Comparison of ENCODE assay signal across 14 cellular contexts in genomic region chr3:24156466-24156865, GRCh38.
DNase-seq lines count a peak whose midpoint lies in the region; ATAC-seq and TF ChIP-seq lines count a peak whose summit lies in the region.
"Had no signal": no experiment of that assay in that cellular context is flagged by ENCODE, and none has a peak within 500 bp of the region (broad histone marks: within the 10 kb centered on the region; RNA-seq: fewer than 3 reads in every experiment).

No MANE protein-coding gene starts in this region.

- no peak overlapping the region for H3K4me3 Mint-ChIP-seq in Calu3 (ENCODE audit: low read depth, unreplicated experiment)
- H3K4me3 Mint-ChIP-seq: activated B cell treated with CpG ODN at 0.5 μM for 24 hours, CD14-positive monocyte had no signal

- DNase-seq in H4 (ENCODE audit: low spot score) (peak; percentile 8), fibroblast of villous mesenchyme (ENCODE audit: low read depth) (peak; percentile 33), Calu3 (no peak), NCI-H1930 (lab: John Stamatoyannopoulos, UW) (no peak), esophagus squamous epithelium (lab: John Stamatoyannopoulos, UW) (no peak)
- DNase-seq: activated B cell treated with CpG ODN at 0.5 μM for 24 hours, dermis blood vessel endothelial cell, NCI-H1694 treated with DMSO at 0.1 percent for 48 hours had no signal

- peaks cover 5% of the 10 kb centered on the region for H3K36me3 Mint-ChIP-seq in Calu3 (ENCODE audit: insufficient read depth, unreplicated experiment)
- H3K36me3 Mint-ChIP-seq: CD14-positive monocyte had no signal

- no peak for TF ChIP-seq CTCF in 22Rv1 (IDR thresholded peaks at IDR 0.05)
- TF ChIP-seq CTCF in fibroblast of villous mesenchyme (IDR thresholded peaks at IDR 0.05; ENCODE audit: insufficient read depth, low read depth, low read length) = no peak
- TF ChIP-seq CTCF in Calu3 (IDR thresholded peaks at IDR 0.05; ENCODE audit: unreplicated experiment) = no peak
- TF ChIP-seq CTCF in esophagus squamous epithelium (IDR thresholded peaks at IDR 0.05) = no peak

- CTCF ChIA-PET in Calu3 (lab: Charles Lee) = no interaction called here

- H3K27ac Mint-ChIP-seq in Calu3 (ENCODE audit: unreplicated experiment) = no peak overlapping the region
- H3K27ac Mint-ChIP-seq: activated B cell treated with CpG ODN at 0.5 μM for 24 hours; activated T-helper 2 cell treated with anti-CD3 and anti-CD28 coated beads, Interferon-gamma antibody, Interleukin-2, Interleukin-4, amounts not matched to agents 10 μg/mL and 5 μg/mL and 100 μg/mL, durations not matched to agents 14 hours and 24 hours and 36 hours had no signal

- H3K9me3 Mint-ChIP-seq in Calu3 (ENCODE audit: low read depth, unreplicated experiment) = no peaks in the 10 kb centered on the region
- H3K9me3 Mint-ChIP-seq: activated B cell treated with CpG ODN at 0.5 μM for 24 hours; activated T-helper 2 cell treated with anti-CD3 and anti-CD28 coated beads, Interferon-gamma antibody, Interleukin-2, Interleukin-4, amounts not matched to agents 10 μg/mL and 5 μg/mL and 100 μg/mL, durations not matched to agents 14 hours and 24 hours and 36 hours had no signal

- H3K4me1 ChIP-seq in esophagus squamous epithelium = peaks cover 0 to 13% (median 0%) of the 10 kb centered on the region in 3 donors

- ATAC-seq in SK-N-SH treated with all-trans-retinoic acid at 6 μM for 48 hours (peak; percentile 94), HG02852 (IDR thresholded peaks at IDR 0.05; ENCODE audit: unreplicated experiment) (no peak)

- no peak for TF ChIP-seq POLR2A in esophagus squamous epithelium (IDR thresholded peaks at IDR 0.05)

- BruUV-seq in Calu3 (replicated peaks; lab: Mats Ljungman, UMichigan) = no TSS peak

- no peaks in the 10 kb centered on the region for H3K9me3 ChIP-seq in esophagus squamous epithelium

- H3K36me3 ChIP-seq in esophagus squamous epithelium = no peaks in the 10 kb centered on the region

- H3K4me1 Mint-ChIP-seq in Calu3 (ENCODE audit: low read depth, unreplicated experiment) = peaks cover 27% of the 10 kb centered on the region

- H3K27me3 ChIP-seq in esophagus squamous epithelium = no peaks in the 10 kb centered on the region

- intact Hi-C loops in Calu3 (cut with micrococcal nuclease; ENCODE audit: unreplicated experiment) (no loop called here), esophagus squamous epithelium (cut with DNase I) (no loop called here)

- WGBS in esophagus squamous epithelium, 2 donors = 66 to 79% methylated on average over 2 of the region's 2 CpGs

- no peaks in the 10 kb centered on the region for H3K27me3 Mint-ChIP-seq in Calu3 (ENCODE audit: unreplicated experiment)

- H3K4me3 ChIP-seq in fibroblast of villous mesenchyme (ENCODE audit: low read depth, low read length) (no peak overlapping the region), esophagus squamous epithelium (no peak overlapping the region)
- H3K4me3 ChIP-seq: skin epidermis had no signal

- H3K27ac ChIP-seq in 22Rv1 = peak overlapping the region; percentile 39
- H3K27ac ChIP-seq in esophagus squamous epithelium = no peak overlapping the region
- H3K27ac ChIP-seq: skin epidermis had no signal

TF ChIP-seq in SK-N-SH treated with all-trans-retinoic acid at 6 μM for 48 hours, 23 proteins besides CTCF, POLR2A, EP300 and RAD21:
- TF ChIP-seq TOX (CRISPR knock-in tag; IDR thresholded peaks at IDR 0.05; ENCODE audit: borderline replicate concordance) (no peak), PPARA (CRISPR knock-in tag; IDR thresholded peaks at IDR 0.05; ENCODE audit: borderline replicate concordance) (no peak), POU6F1 (CRISPR knock-in tag; IDR thresholded peaks at IDR 0.05; ENCODE audit: borderline replicate concordance, low read depth) (no peak), ZNF70 (CRISPR knock-in tag; IDR thresholded peaks at IDR 0.05) (no peak), ESRRG (CRISPR knock-in tag; IDR thresholded peaks at IDR 0.05) (no peak), RARB (CRISPR knock-in tag; IDR thresholded peaks at IDR 0.05) (no peak), ZFP3 (CRISPR knock-in tag; IDR thresholded peaks at IDR 0.05) (no peak), ARNTL (CRISPR knock-in tag; IDR thresholded peaks at IDR 0.05; ENCODE audit: borderline replicate concordance, low read depth) (no peak), ZNF8 (CRISPR knock-in tag; IDR thresholded peaks at IDR 0.05) (no peak), GLIS3 (CRISPR knock-in tag; IDR thresholded peaks at IDR 0.05) (no peak), CSRNP3 (CRISPR knock-in tag; IDR thresholded peaks at IDR 0.05) (no peak), TSHZ2 (CRISPR knock-in tag; IDR thresholded peaks at IDR 0.05) (no peak), ZFP30 (CRISPR knock-in tag; IDR thresholded peaks at IDR 0.05) (no peak), SNAI2 (CRISPR knock-in tag; IDR thresholded peaks at IDR 0.05) (no peak), ZNF565 (CRISPR knock-in tag; conservative IDR thresholded peaks at IDR 0.05; ENCODE audit: low read depth) (no peak), OSR1 (CRISPR knock-in tag; IDR thresholded peaks at IDR 0.05) (no peak)

Comparison
In these comparisons a context has a peak if more than half of its experiments do, and no peak if none do; other contexts are left out.
1. DNase-seq: peak in H4 (single experiment) and fibroblast of villous mesenchyme (single experiment); none in Calu3 (single experiment), NCI-H1930 (0 of 2) and esophagus squamous epithelium (single experiment).